In genomic region chr1:54980046-54980527, GRCh38 we compare ENCODE assay signal across 11 cellular contexts. TPM values are rescaled to one million over a fixed set of nuclear protein-coding genes. Genes with fewer than 3 reads are reported as not detected.
DNase-seq lines count a peak whose midpoint lies in the region; ATAC-seq and TF ChIP-seq lines count a peak whose summit lies in the region.
"Had no signal": no experiment of that assay in that cellular context is flagged by ENCODE, and none has a peak within 500 bp of the region (broad histone marks: within the 10 kb centered on the region; RNA-seq: fewer than 3 reads in every experiment).

No MANE protein-coding gene starts in this region.

- 0 out of 2 replicates have a peak overlapping the region, but pooled peaks have one; percentile 11 for H2AFZ ChIP-seq in GM23248

- no peaks in the 10 kb centered on the region for H3F3A ChIP-seq in GM23248 (ENCODE audit: insufficient read depth)

- H3K79me2 ChIP-seq in GM23248 (ENCODE audit: insufficient read depth): no peaks in the 10 kb centered on the region

- H3K9me2 ChIP-seq in GM23248 (ENCODE audit: insufficient read depth): no peaks in the 10 kb centered on the region

- H3K9me3 ChIP-seq in GM23248 (ENCODE audit: low read depth) (no peaks in the 10 kb centered on the region), body of pancreas (no peaks in the 10 kb centered on the region), iPS-15b (ENCODE audit: control insufficient read depth, insufficient read depth, low read length) (no peaks in the 10 kb centered on the region)

- no peaks in the 10 kb centered on the region for H4K20me1 ChIP-seq in GM23248 (ENCODE audit: insufficient read depth)

- H3K27ac ChIP-seq in GM23248: no peak overlapping the region
- peak overlapping the region in 1 of 4 donors; percentile 9 for H3K27ac ChIP-seq in body of pancreas

- no peaks in the 10 kb centered on the region for H3K4me1 ChIP-seq in GM23248 (ENCODE audit: insufficient read depth)
- H3K4me1 ChIP-seq in body of pancreas: peaks cover 14% of the 10 kb centered on the region
- H3K4me1 ChIP-seq in iPS-15b (ENCODE audit: control insufficient read depth, insufficient read depth, low read length): no peaks in the 10 kb centered on the region

- TF ChIP-seq CTCF in body of pancreas (IDR thresholded peaks at IDR 0.05) (no peak), retinal pigment epithelial cell (conservative IDR thresholded peaks at IDR 0.05; ENCODE audit: low read depth, low read length) (no peak)

- peak overlapping the region; percentile 3 for H3K4me2 ChIP-seq in GM23248 (ENCODE audit: unreplicated experiment)

- WGBS in GM23248 (ENCODE audit: low coverage in 1 of 2, low lambda C conversion rate in 2 of 2, missing lambda C conversion rate in 2 of 2), 2 experiments: 40 to 42% methylated on average over 21 to 25 of the region's 25 CpGs
- WGBS in body of pancreas, 2 donors: 10% methylated on average over 25 of the region's 25 CpGs; no CpG with 5 or more reads in 1 of the 2 donors

- in situ Hi-C loops in GM23248 (cut with MboI) (no loop called here), G401 (cut with HindIII; ENCODE audit: low sequenced_read_pairs) (no loop called here)

- TF ChIP-seq POLR2A in body of pancreas (IDR thresholded peaks at IDR 0.05): no peak

- no peak overlapping the region for H3K9ac ChIP-seq in GM23248
- H3K9ac ChIP-seq in iPS-15b (ENCODE audit: low read depth, low read length): no peak overlapping the region

- intact Hi-C loops in body of pancreas (cut with DNase I): no loop called here

- H3K36me3 ChIP-seq in GM23248 (ENCODE audit: low read depth): no peaks in the 10 kb centered on the region
- no peaks in the 10 kb centered on the region for H3K36me3 ChIP-seq in body of pancreas (replicated peaks in 1 of 2; ENCODE audit: insufficient read depth in 1 of 2, low read depth in 2 of 2)
- no peaks in the 10 kb centered on the region for H3K36me3 ChIP-seq in iPS-15b (ENCODE audit: control insufficient read depth, insufficient read depth, low read length)

- H3K4me3 ChIP-seq in GM23248: peak overlapping the region; percentile 44
- peak overlapping the region; percentile 15 to 44 for H3K4me3 ChIP-seq in body of pancreas
- H3K4me3 ChIP-seq in iPS-15b (ENCODE audit: low read depth, low read length): peak overlapping the region; percentile 36
- H3K4me3 ChIP-seq in retinal pigment epithelial cell (ENCODE audit: low read length): peak overlapping the region; percentile 31

- DNase-seq in GM23248: no peak
- no peak for DNase-seq in body of pancreas
- no peak for DNase-seq in retinal pigment epithelial cell (ENCODE audit: low read depth)
- DNase-seq in stimulated activated CD8-positive, alpha-beta memory T cell treated with anti-CD3 and anti-CD28 coated beads, Interleukin-4, amount 100 ng/mL, for 48 hours: no peak
- no peak for DNase-seq in G401 (ENCODE audit: low spot score)
- DNase-seq in NCI-H146 treated with DMSO at 0.1 percent for 48 hours (lab: John Stamatoyannopoulos, UW; ENCODE audit: unreplicated experiment): no peak
- DNase-seq: activated CD4-positive, alpha-beta T cell treated with anti-CD3 and anti-CD28 coated beads, Interleukin-2, amount 10 ng/mL, durations not matched to agents 7 days and 5 days; activated naive CD8-positive, alpha-beta T cell treated with anti-CD3 and anti-CD28 coated beads for 36 hours; NCI-H1092 treated with DMSO at 0.1 percent for 48 hours had no signal

- peaks cover 24% of the 10 kb centered on the region; the same call in 1 of the 2 replicates for H3K27me3 ChIP-seq in GM23248 (replicated peaks; ENCODE audit: insufficient read depth)
- no peaks in the 10 kb centered on the region for H3K27me3 ChIP-seq in body of pancreas
- H3K27me3 ChIP-seq in iPS-15b (ENCODE audit: control insufficient read depth, insufficient read depth, low read length): peaks cover 21% of the 10 kb centered on the region

- no peak for ATAC-seq in body of pancreas
- ATAC-seq in HG03280 (IDR thresholded peaks at IDR 0.05; ENCODE audit: unreplicated experiment): no peak

RNA-seq across cellular contexts. Expression of gene TMEM61, which starts 0.3 kb away (rescaled TPM):
- not detected in 2 replicates for total RNA-seq in GM23248 (2014; rRNA removed; shearing (Covaris generic))
- not detected in 2 replicates for polyA plus RNA-seq in GM23248 (2016; fragmentation: Nextera tagmentation; extraction: Ambion mirVana)
- 1 to 10 TPM; 2.0 to 3.6 TPM for total RNA-seq in body of pancreas
- not detected in 2 replicates for total RNA-seq in G401 (2014; rRNA removed; shearing (Covaris generic))
- total RNA-seq: activated CD4-positive, alpha-beta T cell treated with anti-CD3 and anti-CD28 coated beads, Interleukin-2, amount 10 ng/mL, durations not matched to agents 7 days and 5 days; activated naive CD8-positive, alpha-beta T cell treated with anti-CD3 and anti-CD28 coated beads for 36 hours had no signal

RNA-seq across cellular contexts. Expression of gene BSND, which starts 18.6 kb away (rescaled TPM):
- not detected in 2 replicates for total RNA-seq in GM23248 (2014; rRNA removed; shearing (Covaris generic))
- polyA plus RNA-seq in GM23248 (2016; fragmentation: Nextera tagmentation; extraction: Ambion mirVana): not detected in 2 replicates
- not detected for total RNA-seq in body of pancreas
- not detected in 2 replicates for total RNA-seq in G401 (2014; rRNA removed; shearing (Covaris generic))
- total RNA-seq: activated naive CD8-positive, alpha-beta T cell treated with anti-CD3 and anti-CD28 coated beads for 36 hours had no signal

RNA-seq across cellular contexts. Expression of gene PCSK9, which starts 59.3 kb away (rescaled TPM):
- 0.11 and 0.25 TPM in 2 replicates for total RNA-seq in GM23248 (2014; rRNA removed; shearing (Covaris generic))
- polyA plus RNA-seq in GM23248 (2016; fragmentation: Nextera tagmentation; extraction: Ambion mirVana): 0.16 TPM in 2 replicates
- total RNA-seq in body of pancreas: 10 to 100 TPM in 1 of 2 donors, 1 to 10 TPM in 1; 6.0 to 13.8 TPM
- total RNA-seq in G401 (2014; rRNA removed; shearing (Covaris generic)): 0.06 TPM in 1 of 2 replicates, not detected in the other
- total RNA-seq: activated CD4-positive, alpha-beta T cell treated with anti-CD3 and anti-CD28 coated beads, Interleukin-2, amount 10 ng/mL, durations not matched to agents 7 days and 5 days; activated naive CD8-positive, alpha-beta T cell treated with anti-CD3 and anti-CD28 coated beads for 36 hours had no signal
